Comparison of ENCODE assay signal across 8 cellular contexts in genomic region chr4:140049924-140050681, GRCh38.
A peak's percentile ranks its signal among the peaks of the same experiment; 100 is the strongest.
DNase-seq lines count a peak whose midpoint lies in the region; ATAC-seq and TF ChIP-seq lines count a peak whose summit lies in the region.

No MANE protein-coding gene starts in this region.

- TF ChIP-seq CTCF in HFF-Myc (IDR thresholded peaks at IDR 0.05; ENCODE audit: low read depth, low read length, missing control alignments): peak; percentile 43
- peak; percentile 98 for TF ChIP-seq CTCF in OCI-LY3 (IDR thresholded peaks at IDR 0.05; ENCODE audit: low read depth, low read length)
- TF ChIP-seq CTCF in osteoblast (IDR thresholded peaks at IDR 0.05; ENCODE audit: extremely low read depth, low read depth, low read length): peak; percentile 34

- H2AFZ ChIP-seq in OCI-LY3 (ENCODE audit: low read depth, low read length) (no peak overlapping the region), osteoblast (ENCODE audit: low read length) (no peak overlapping the region)

- H3K27me3 Mint-ChIP-seq in effector memory CD8-positive, alpha-beta T cell: peaks cover 32 to 42% of the 10 kb centered on the region in 2 donors

- ATAC-seq in effector memory CD8-positive, alpha-beta T cell (replicated peaks): no peak
- no peak for ATAC-seq in GM19328 (IDR thresholded peaks at IDR 0.05; ENCODE audit: unreplicated experiment)
- no peak for ATAC-seq in HG03520 (IDR thresholded peaks at IDR 0.05; ENCODE audit: unreplicated experiment)

- no peak overlapping the region for H3K27ac ChIP-seq in OCI-LY3 (ENCODE audit: low read length)
- no peak overlapping the region for H3K27ac ChIP-seq in osteoblast (ENCODE audit: low read depth, low read length)

- peak overlapping the region in 1 of 2 donors; percentile 68 for H3K27ac Mint-ChIP-seq in effector memory CD8-positive, alpha-beta T cell

- no peaks in the 10 kb centered on the region for H3K36me3 Mint-ChIP-seq in effector memory CD8-positive, alpha-beta T cell (ENCODE audit: insufficient read depth)

- H3K4me1 ChIP-seq in OCI-LY3 (ENCODE audit: low read length) (peaks cover 32% of the 10 kb centered on the region), osteoblast (ENCODE audit: insufficient read depth, low read length) (peaks cover 7% of the 10 kb centered on the region)

- H3K4me2 ChIP-seq in OCI-LY3 (ENCODE audit: low read length) (peak overlapping the region; percentile 81), osteoblast (ENCODE audit: insufficient read depth, low read length) (peak overlapping the region; percentile 79)

- H3K9me3 Mint-ChIP-seq in effector memory CD8-positive, alpha-beta T cell: no peaks in the 10 kb centered on the region

- peak overlapping the region; percentile 74 to 77 for H3K4me3 Mint-ChIP-seq in effector memory CD8-positive, alpha-beta T cell

- H3K9me3 ChIP-seq in OCI-LY3 (ENCODE audit: insufficient read depth, low read length) (no peaks in the 10 kb centered on the region), osteoblast (ENCODE audit: low read depth, low read length) (no peaks in the 10 kb centered on the region)

- H3K36me3 ChIP-seq in OCI-LY3 (replicated peaks; ENCODE audit: low read depth, low read length) (no peaks in the 10 kb centered on the region), osteoblast (ENCODE audit: insufficient read depth, low read length) (no peaks in the 10 kb centered on the region)

- no peak overlapping the region for H3K4me3 ChIP-seq in HFF-Myc (replicated peaks; ENCODE audit: low read depth, low read length)
- H3K4me3 ChIP-seq in OCI-LY3 (ENCODE audit: low read length): peak overlapping the region; percentile 69
- H3K4me3 ChIP-seq in osteoblast (ENCODE audit: insufficient read depth, low read length): peak overlapping the region; percentile 64

- in situ Hi-C loops in KBM-7 (cut with MboI; ENCODE audit: low pct_unique_long_range_greater_than_20kb, low sequenced_read_pairs): no loop called here

- no peak overlapping the region; the same call in 1 of the 2 replicates for H3K9ac ChIP-seq in OCI-LY3 (ENCODE audit: low read length)

- H3K27me3 ChIP-seq in OCI-LY3 (ENCODE audit: low read depth, low read length) (peaks cover 80% of the 10 kb centered on the region), osteoblast (ENCODE audit: insufficient read depth, low read length) (peaks cover 6% of the 10 kb centered on the region)

- H3K79me2 ChIP-seq in OCI-LY3 (ENCODE audit: low read length): no peaks in the 10 kb centered on the region
- H3K79me2 ChIP-seq in osteoblast (ENCODE audit: insufficient read depth, low read length): no peaks in the 10 kb centered on the region

- DNase-seq in COLO668 (lab: John Stamatoyannopoulos, UW; ENCODE audit: unreplicated experiment): peak; percentile 33
- no peak for DNase-seq in HFF-Myc (ENCODE audit: extremely low read depth, low read depth)
- DNase-seq in effector memory CD8-positive, alpha-beta T cell: no peak
- no peak for DNase-seq in osteoblast (ENCODE audit: insufficient read length, low spot score, missing footprints)
- no peak for DNase-seq in KBM-7

- H4K20me1 ChIP-seq in OCI-LY3 (ENCODE audit: insufficient read depth, low read length) (no peaks in the 10 kb centered on the region), osteoblast (ENCODE audit: insufficient read depth, low read length) (no peaks in the 10 kb centered on the region)

- peaks cover 10 to 13% of the 10 kb centered on the region in 2 donors for H3K4me1 Mint-ChIP-seq in effector memory CD8-positive, alpha-beta T cell (ENCODE audit: low read depth in 2 of 2)

Comparison
In these comparisons a context has a peak if more than half of its experiments do, and no peak if none do; other contexts are left out.
1. CTCF ChIP-seq: peak in every context shown above with its lines; median percentile 98 in OCI-LY3; 43 in HFF-Myc; 34 in osteoblast.